22 cellular contexts compared by ENCODE assay signal in the genomic region with DNA sequence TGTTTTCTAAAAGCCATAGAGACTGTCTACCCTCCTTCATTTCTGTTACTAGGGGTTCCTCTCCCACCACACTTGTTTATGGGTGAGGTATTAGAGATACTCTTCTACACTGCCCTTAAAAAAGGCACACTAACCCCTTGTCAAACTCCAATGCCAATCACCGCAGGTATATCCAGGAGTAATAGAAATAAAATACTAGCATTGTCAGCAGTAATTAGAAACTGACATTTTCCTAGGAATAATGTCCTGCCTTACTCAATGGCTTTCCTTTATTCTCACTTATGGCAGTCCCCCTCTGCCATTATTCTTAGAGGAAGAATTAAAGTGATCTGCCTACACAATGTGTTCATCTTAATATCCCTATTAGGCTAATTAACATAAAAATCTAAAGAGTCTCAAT. TPM values are rescaled to one million over a fixed set of nuclear protein-coding genes. Genes with fewer than 3 reads are reported as not detected.
"Had no signal": no experiment of that assay in that cellular context is flagged by ENCODE, and none has a peak within 500 bp of the region (broad histone marks: within the 10 kb centered on the region; RNA-seq: fewer than 3 reads in every experiment).

No MANE protein-coding gene starts in this region.

- DNase-seq: KBM-7, NCI-H1092, NCI-H1105 treated with DMSO at 0.1 percent for 48 hours, NCI-H1417 treated with DMSO at 0.1 percent for 48 hours, NCI-H146, NCI-H1694 treated with DMSO at 0.1 percent for 48 hours, NCI-H1930, NCI-H2081, NCI-H2107, NCI-H226, NCI-H446, NCI-H510A, NCI-H524 treated with DMSO at 0.1 percent for 48 hours, NCI-H69, NCI-H774, Right ventricle myocardium superior, RPMI8226, SIG-M5 had no signal

- FAIRE-seq: RCC 7860 had no signal

- H3K4me3 ChIP-seq: SJSA1, SK-N-MC had no signal

- H3K27ac ChIP-seq: SJSA1, SK-N-MC had no signal

- H3K36me3 ChIP-seq: SJSA1 had no signal

- H3K27me3 ChIP-seq: SJSA1 had no signal

RNA-seq across cellular contexts. Expression of gene ACOXL, which starts 49.5 kb away (rescaled TPM):
- polyA plus RNA-seq: IgD-negative memory B cell had no signal
